In the genomic region with DNA sequence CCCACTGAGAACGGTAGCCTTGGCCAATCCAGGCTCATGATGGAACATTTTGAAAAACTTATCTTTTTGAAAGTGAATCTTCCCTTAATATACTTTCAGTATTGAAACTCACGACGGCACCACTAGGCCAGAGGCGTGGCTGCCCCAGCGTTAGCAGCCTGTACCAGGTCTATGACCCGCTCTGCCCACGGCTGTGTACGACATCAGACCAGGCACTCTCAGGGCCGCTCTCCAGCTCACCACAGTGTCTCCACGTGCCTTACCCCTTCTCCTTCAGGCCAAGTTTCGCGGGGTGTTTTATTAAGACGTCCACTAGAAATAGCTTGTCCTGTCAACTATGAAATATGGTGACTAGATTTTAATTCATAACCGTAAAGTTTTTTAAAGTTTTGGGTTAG, we compare ENCODE assay signal across 19 cellular contexts.
"Had no signal": no experiment of that assay in that cellular context is flagged by ENCODE, and none has a peak within 500 bp of the region (broad histone marks: within the 10 kb centered on the region; RNA-seq: fewer than 3 reads in every experiment).

No MANE protein-coding gene starts in this region.

- H3K4me3 ChIP-seq: esophagus squamous epithelium, gastroesophageal sphincter, psoas muscle, right lobe of liver, testis, transverse colon had no signal

- H3K9me3 ChIP-seq: gastroesophageal sphincter, psoas muscle, testis, transverse colon had no signal

- H3K27me3 ChIP-seq: esophagus squamous epithelium, gastroesophageal sphincter, right lobe of liver, testis, transverse colon had no signal

- H3K4me3 Mint-ChIP-seq: central memory CD8-positive, alpha-beta T cell; naive thymus-derived CD8-positive, alpha-beta T cell; stimulated activated naive CD8-positive, alpha-beta T cell treated with anti-CD3 and anti-CD28 coated beads, Interleukin-15, amount 100 ng/mL, for 72 hours had no signal

- H3K27ac ChIP-seq: esophagus squamous epithelium, gastroesophageal sphincter, parathyroid adenoma, psoas muscle, right lobe of liver, testis, transverse colon had no signal

- H3K9me3 Mint-ChIP-seq: central memory CD8-positive, alpha-beta T cell; stimulated activated naive B cell treated with anti-CD40 and anti-IgM and Interleukin-4, amounts not matched to agents 10 μg/mL and 1 μg/mL and 100 μg/mL, for 72 hours; stimulated activated naive CD8-positive, alpha-beta T cell treated with anti-CD3 and anti-CD28 coated beads, Interleukin-15, amount 100 ng/mL, for 72 hours had no signal

- H3K27ac Mint-ChIP-seq: stimulated activated naive B cell treated with anti-CD40 and anti-IgM and Interleukin-4, amounts not matched to agents 10 μg/mL and 1 μg/mL and 100 μg/mL, for 72 hours had no signal

- ATAC-seq: gastroesophageal sphincter; left colon; naive thymus-derived CD8-positive, alpha-beta T cell; psoas muscle; right lobe of liver; stimulated activated naive B cell treated with anti-CD40 and anti-IgM and Interleukin-4, amounts not matched to agents 10 μg/mL and 1 μg/mL and 100 μg/mL, for 72 hours; stimulated activated naive CD8-positive, alpha-beta T cell treated with anti-CD3 and anti-CD28 coated beads, Interleukin-15, amount 100 ng/mL, for 72 hours had no signal

- H3K4me1 ChIP-seq: esophagus squamous epithelium, gastroesophageal sphincter, parathyroid adenoma, psoas muscle, right lobe of liver, testis, transverse colon had no signal

- H3K27me3 Mint-ChIP-seq: central memory CD8-positive, alpha-beta T cell; naive thymus-derived CD8-positive, alpha-beta T cell; stimulated activated naive B cell treated with anti-CD40 and anti-IgM and Interleukin-4, amounts not matched to agents 10 μg/mL and 1 μg/mL and 100 μg/mL, for 72 hours; stimulated activated naive CD8-positive, alpha-beta T cell treated with anti-CD3 and anti-CD28 coated beads, Interleukin-15, amount 100 ng/mL, for 72 hours had no signal

- DNase-seq: effector memory CD4-positive, alpha-beta T cell; esophagus squamous epithelium; foreskin fibroblast; glutamatergic neuron; kidney; left colon; mesendoderm; naive thymus-derived CD8-positive, alpha-beta T cell; psoas muscle; retina; right lobe of liver; stimulated activated CD4-positive, alpha-beta T cell treated with anti-CD3 and anti-CD28 coated beads, Interleukin-4, amount 100 ng/mL, for 1 hour; stimulated activated naive B cell treated with anti-CD40 and anti-IgM and Interleukin-4, amounts not matched to agents 10 μg/mL and 1 μg/mL and 100 μg/mL, for 72 hours; stimulated activated naive CD8-positive, alpha-beta T cell treated with anti-CD3 and anti-CD28 coated beads, Interleukin-15, amount 100 ng/mL, for 72 hours; testis; transverse colon had no signal
